21 cellular contexts compared by ENCODE assay signal in genomic region chr20:59631751-59632380, GRCh38. TPM values are rescaled to one million over a fixed set of nuclear protein-coding genes. Genes with fewer than 3 reads are reported as not detected.
"Had no signal": no experiment of that assay in that cellular context is flagged by ENCODE, and none has a peak within 500 bp of the region (broad histone marks: within the 10 kb centered on the region; RNA-seq: fewer than 3 reads in every experiment).

No MANE protein-coding gene starts in this region.

- H3K36me3 ChIP-seq: brain microvascular endothelial cell, esophagus squamous epithelium, heart right ventricle, pancreas, right lobe of liver, tibial artery, WERI-Rb-1 had no signal

- H3K9me3 ChIP-seq: esophagus squamous epithelium, heart right ventricle, pancreas, right lobe of liver, tibial artery had no signal

- ATAC-seq: activated naive CD8-positive, alpha-beta T cell treated with anti-CD3 and anti-CD28 coated beads, Interleukin-2, amount 50 U/mL, for 24 hours; naive thymus-derived CD8-positive, alpha-beta T cell; pancreas; stimulated activated naive B cell treated with anti-CD40 and anti-IgM and Interleukin-4, amounts not matched to agents 10 μg/mL and 1 μg/mL and 100 μg/mL, for 72 hours had no signal

- H3K27ac Mint-ChIP-seq: activated naive CD4-positive, alpha-beta T cell treated with anti-CD3 and anti-CD28 coated beads, Interleukin-2, amount 10 ng/mL, durations not matched to agents 7 days and 5 days; activated naive CD8-positive, alpha-beta T cell treated with anti-CD3 and anti-CD28 coated beads, Interleukin-2, amount 50 U/mL, for 24 hours; dendritic cell treated with granulocyte-macrophage colony-stimulating factor and Interleukin-4, amounts not matched to agents 40 ng/mL and 50 ng/mL, for 4 days; immature natural killer cell; naive thymus-derived CD8-positive, alpha-beta T cell; stimulated activated naive B cell treated with anti-CD40 and anti-IgM and Interleukin-4, amounts not matched to agents 10 μg/mL and 1 μg/mL and 100 μg/mL, for 72 hours had no signal

- H3K27me3 ChIP-seq: brain microvascular endothelial cell, pancreas, right lobe of liver had no signal

- DNase-seq: activated CD4-positive, alpha-beta T cell treated with anti-CD3 and anti-CD28 coated beads for 1 hour; activated CD4-positive, alpha-beta T cell treated with anti-CD3 and anti-CD28 coated beads, Interleukin-2, amount 50 U/mL, for 48 hours; activated naive CD4-positive, alpha-beta T cell treated with anti-CD3 and anti-CD28 coated beads, Interleukin-2, amount 10 ng/mL, durations not matched to agents 7 days and 5 days; activated naive CD8-positive, alpha-beta T cell treated with anti-CD3 and anti-CD28 coated beads, Interleukin-2, amount 50 U/mL, for 24 hours; aorta; brain microvascular endothelial cell; cerebellar nuclear complex; effector memory CD4-positive, alpha-beta T cell; esophagus squamous epithelium; heart right ventricle; immature natural killer cell; mesendoderm; naive thymus-derived CD8-positive, alpha-beta T cell; pancreas; right lobe of liver; stimulated activated naive B cell treated with anti-CD40 and anti-IgM and Interleukin-4, amounts not matched to agents 10 μg/mL and 1 μg/mL and 100 μg/mL, for 72 hours; SW 1271; T-helper 2 cell; tibial artery; WERI-Rb-1 had no signal

- H3K4me3 ChIP-seq: esophagus squamous epithelium, heart right ventricle, pancreas, right lobe of liver, tibial artery had no signal

- H3K4me1 ChIP-seq: esophagus squamous epithelium, pancreas, right lobe of liver, tibial artery had no signal

- H3K9me3 Mint-ChIP-seq: activated naive CD4-positive, alpha-beta T cell treated with anti-CD3 and anti-CD28 coated beads, Interleukin-2, amount 10 ng/mL, durations not matched to agents 7 days and 5 days; activated naive CD8-positive, alpha-beta T cell treated with anti-CD3 and anti-CD28 coated beads, Interleukin-2, amount 50 U/mL, for 24 hours; dendritic cell treated with granulocyte-macrophage colony-stimulating factor and Interleukin-4, amounts not matched to agents 40 ng/mL and 50 ng/mL, for 4 days; immature natural killer cell; naive thymus-derived CD8-positive, alpha-beta T cell; stimulated activated naive B cell treated with anti-CD40 and anti-IgM and Interleukin-4, amounts not matched to agents 10 μg/mL and 1 μg/mL and 100 μg/mL, for 72 hours had no signal

- H3K27ac ChIP-seq: brain microvascular endothelial cell, esophagus squamous epithelium, heart right ventricle, pancreas, right lobe of liver, tibial artery, WERI-Rb-1 had no signal

- H3K36me3 Mint-ChIP-seq: activated naive CD4-positive, alpha-beta T cell treated with anti-CD3 and anti-CD28 coated beads, Interleukin-2, amount 10 ng/mL, durations not matched to agents 7 days and 5 days; immature natural killer cell; naive thymus-derived CD8-positive, alpha-beta T cell; stimulated activated naive B cell treated with anti-CD40 and anti-IgM and Interleukin-4, amounts not matched to agents 10 μg/mL and 1 μg/mL and 100 μg/mL, for 72 hours had no signal

- H3K4me3 Mint-ChIP-seq: activated naive CD4-positive, alpha-beta T cell treated with anti-CD3 and anti-CD28 coated beads, Interleukin-2, amount 10 ng/mL, durations not matched to agents 7 days and 5 days; activated naive CD8-positive, alpha-beta T cell treated with anti-CD3 and anti-CD28 coated beads, Interleukin-2, amount 50 U/mL, for 24 hours; dendritic cell treated with granulocyte-macrophage colony-stimulating factor and Interleukin-4, amounts not matched to agents 40 ng/mL and 50 ng/mL, for 4 days; immature natural killer cell; naive thymus-derived CD8-positive, alpha-beta T cell; stimulated activated naive B cell treated with anti-CD40 and anti-IgM and Interleukin-4, amounts not matched to agents 10 μg/mL and 1 μg/mL and 100 μg/mL, for 72 hours had no signal

- H3K4me1 Mint-ChIP-seq: activated naive CD4-positive, alpha-beta T cell treated with anti-CD3 and anti-CD28 coated beads, Interleukin-2, amount 10 ng/mL, durations not matched to agents 7 days and 5 days; activated naive CD8-positive, alpha-beta T cell treated with anti-CD3 and anti-CD28 coated beads, Interleukin-2, amount 50 U/mL, for 24 hours; immature natural killer cell; naive thymus-derived CD8-positive, alpha-beta T cell; stimulated activated naive B cell treated with anti-CD40 and anti-IgM and Interleukin-4, amounts not matched to agents 10 μg/mL and 1 μg/mL and 100 μg/mL, for 72 hours had no signal

RNA-seq across cellular contexts. Expression of gene PHACTR3, which starts 27.5 kb away (rescaled TPM):
- total RNA-seq: naive thymus-derived CD8-positive, alpha-beta T cell had no signal
